In the genomic region with DNA sequence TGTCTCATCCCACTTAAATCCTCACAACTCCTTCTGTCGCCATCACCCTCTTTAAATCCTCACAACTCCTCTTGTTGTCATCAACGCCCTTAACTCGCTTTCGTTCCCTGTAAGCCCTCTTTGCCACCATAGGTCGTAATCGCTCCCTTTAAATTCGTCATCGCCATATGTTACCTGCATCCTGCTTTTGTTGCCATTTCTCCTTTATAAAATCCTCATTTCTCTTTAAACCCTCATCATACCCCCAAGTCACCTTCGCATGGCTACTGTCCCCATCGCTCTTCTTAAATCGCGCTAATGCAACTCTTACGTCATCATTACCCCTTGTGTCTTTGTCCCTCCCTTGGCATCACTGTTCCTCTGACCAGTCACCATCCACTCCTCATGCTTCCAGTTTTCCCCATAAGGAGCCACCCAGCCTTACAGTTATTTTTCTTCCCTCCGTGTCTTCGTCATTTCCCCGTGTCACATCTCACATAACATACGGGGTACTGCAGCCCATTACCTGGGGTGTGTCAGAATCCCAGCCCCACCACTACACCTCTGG, we compare ENCODE assay signal across 8 cellular contexts. TPM values are rescaled to one million over a fixed set of nuclear protein-coding genes. Genes with fewer than 3 reads are reported as not detected.
A peak's percentile ranks its signal among the peaks of the same experiment; 100 is the strongest.
DNase-seq lines count a peak whose midpoint lies in the region; TF ChIP-seq lines count a peak whose summit lies in the region.

No MANE protein-coding gene starts in this region.

- 17 to 20% methylated on average over 17 of the region's 17 CpGs for WGBS in ectodermal cell, 2 experiments

- peak; percentile 41 for DNase-seq in CMK (ENCODE audit: low read depth)
- peak in 1 of 2 experiments; percentile 59 for DNase-seq in HL-60 (ENCODE audit: low read depth in 1 of 2, low spot score in 1 of 2)
- peak; percentile 36 for DNase-seq in SHP77 treated with DMSO at 0.1 percent for 48 hours (lab: John Stamatoyannopoulos, UW)
- DNase-seq in myocyte (ENCODE audit: low read depth), result peak; percentile 67
- no peak for DNase-seq in dedifferentiated amniotic fluid mesenchymal stem cell (ENCODE audit: extremely low spot score)
- DNase-seq in H4 (ENCODE audit: low spot score), result no peak
- no peak for DNase-seq in NK-92 (lab: John Stamatoyannopoulos, UW; ENCODE audit: unreplicated experiment)

- H3K36me3 ChIP-seq in ectodermal cell (ENCODE audit: control insufficient read depth, insufficient read depth, low read length), result no peaks in the 10 kb centered on the region

- H3K4me3 ChIP-seq in HL-60 (replicated peaks; ENCODE audit: insufficient read depth, low read length) (peak overlapping the region; percentile 58), ectodermal cell (ENCODE audit: insufficient read depth, low read depth, low read length) (peak overlapping the region; percentile 88)

- H3K4me1 ChIP-seq in ectodermal cell (ENCODE audit: control insufficient read depth, insufficient read depth, low read length), result no peaks in the 10 kb centered on the region

- TF ChIP-seq CTCF in HL-60 (IDR thresholded peaks at IDR 0.05; ENCODE audit: insufficient read depth, low read length), result no peak

- H3K27me3 ChIP-seq in HL-60 (ENCODE audit: insufficient read depth, poor library complexity, severe bottlenecking), result no peaks in the 10 kb centered on the region
- no peaks in the 10 kb centered on the region for H3K27me3 ChIP-seq in ectodermal cell (ENCODE audit: control insufficient read depth, insufficient read depth, low read length, poor library complexity, severe bottlenecking)

- peak overlapping the region; percentile 41 for H3K27ac ChIP-seq in HL-60 (replicated peaks)
- no peak overlapping the region for H3K27ac ChIP-seq in ectodermal cell (ENCODE audit: insufficient read depth, low read depth, low read length, poor library complexity, severe bottlenecking)

- no peaks in the 10 kb centered on the region for H3K9me3 ChIP-seq in ectodermal cell (ENCODE audit: control insufficient read depth, low read length)

RNA-seq across cellular contexts. Expression of gene PLD3, which starts 0.5 kb away (rescaled TPM):
- 229 TPM for polyA plus RNA-seq in ectodermal cell (2013, experiment 1 of 4)
- polyA plus RNA-seq in ectodermal cell (2013, experiment 2 of 4), result 228 TPM
- 190 TPM for polyA plus RNA-seq in ectodermal cell (2013, experiment 3 of 4)
- polyA plus RNA-seq in ectodermal cell (2013, experiment 4 of 4), result 208 TPM
- 740 and 993 TPM in 2 replicates for total RNA-seq in myocyte
- polyA plus RNA-seq in myocyte (2012), result 538 TPM
- 212 and 308 TPM in 2 replicates for total RNA-seq in H4 (2014; rRNA removed; shearing (Covaris generic))

RNA-seq across cellular contexts. Expression of gene C19orf47, which starts 0.8 kb away (rescaled TPM):
- polyA plus RNA-seq in ectodermal cell (2013, experiment 1 of 4), result 19.6 TPM
- polyA plus RNA-seq in ectodermal cell (2013, experiment 2 of 4), result 21.6 TPM
- 13.5 TPM for polyA plus RNA-seq in ectodermal cell (2013, experiment 3 of 4)
- 13.4 TPM for polyA plus RNA-seq in ectodermal cell (2013, experiment 4 of 4)
- 60.5 and 67.8 TPM in 2 replicates for total RNA-seq in myocyte
- polyA plus RNA-seq in myocyte (2012), result 39.8 TPM
- total RNA-seq in H4 (2014; rRNA removed; shearing (Covaris generic)), result 4.3 and 4.4 TPM in 2 replicates

RNA-seq across cellular contexts. Expression of gene HIPK4, which starts 40.9 kb away (rescaled TPM):
- polyA plus RNA-seq in ectodermal cell (2013, experiment 1 of 4), result 0.31 TPM
- polyA plus RNA-seq in ectodermal cell (2013, experiment 2 of 4), result 0.25 TPM
- 0.32 TPM for polyA plus RNA-seq in ectodermal cell (2013, experiment 3 of 4)
- polyA plus RNA-seq in ectodermal cell (2013, experiment 4 of 4), result 0.16 TPM
- 0.05 and 0.26 TPM in 2 replicates for total RNA-seq in myocyte
- polyA plus RNA-seq in myocyte (2012), result 0.59 TPM
- total RNA-seq in H4 (2014; rRNA removed; shearing (Covaris generic)), result not detected in 2 replicates

Comparison
In these comparisons a context has a peak if more than half of its experiments do, and no peak if none do; other contexts are left out.
1. DNase-seq: peak in CMK (single experiment), SHP77 treated with DMSO at 0.1 percent for 48 hours (single experiment) and myocyte (single experiment); none in dedifferentiated amniotic fluid mesenchymal stem cell (single experiment), H4 (single experiment) and NK-92 (single experiment).
2. RNA of gene C19orf47, which starts 0.8 kb away (total RNA-seq): 60.5 to 67.8 TPM in myocyte; 4.3 to 4.4 TPM in H4; every median in the first group is over 10 times any median in the second.